ENCODE assay signal across 30 cellular contexts in genomic region chr16:88622866-88623265, GRCh38. TPM values are rescaled to one million over a fixed set of nuclear protein-coding genes. Genes with fewer than 3 reads are reported as not detected.
"Had no signal": no experiment of that assay in that cellular context is flagged by ENCODE, and none has a peak within 500 bp of the region (broad histone marks: within the 10 kb centered on the region; RNA-seq: fewer than 3 reads in every experiment).

No MANE protein-coding gene starts in this region.

- H3K4me1 Mint-ChIP-seq: WTC11 had no signal

- H3K9me3 Mint-ChIP-seq: activated naive CD4-positive, alpha-beta T cell treated with anti-CD3 and anti-CD28 coated beads, Interleukin-2, amount 50 U/mL, for 24 hours; activated T-cell treated with anti-CD3 and anti-CD28 coated beads, Interleukin-2, amount 50 U/mL, for 72 hours; WTC11 had no signal

- H3K27me3 Mint-ChIP-seq: activated naive CD4-positive, alpha-beta T cell treated with anti-CD3 and anti-CD28 coated beads, Interleukin-2, amount 50 U/mL, for 24 hours had no signal

- H3K27ac Mint-ChIP-seq: activated naive CD4-positive, alpha-beta T cell treated with anti-CD3 and anti-CD28 coated beads, Interleukin-2, amount 50 U/mL, for 24 hours; activated T-cell treated with anti-CD3 and anti-CD28 coated beads, Interleukin-2, amount 50 U/mL, for 72 hours; WTC11 had no signal

- ATAC-seq: activated T-cell treated with anti-CD3 and anti-CD28 coated beads, Interleukin-2, amount 50 U/mL, for 72 hours; left colon; upper lobe of right lung; WTC11 had no signal

- H3K9me3 ChIP-seq: adrenal gland, ascending aorta, esophagus muscularis mucosa, sigmoid colon, thyroid gland, upper lobe of right lung had no signal

- H3K4me3 Mint-ChIP-seq: activated naive CD4-positive, alpha-beta T cell treated with anti-CD3 and anti-CD28 coated beads, Interleukin-2, amount 50 U/mL, for 24 hours; activated T-cell treated with anti-CD3 and anti-CD28 coated beads, Interleukin-2, amount 50 U/mL, for 72 hours; WTC11 had no signal

- DNase-seq: activated CD4-positive, alpha-beta T cell treated with anti-CD3 and anti-CD28 coated beads, Interleukin-2, amount 50 U/mL, for 48 hours; activated effector memory CD4-positive, alpha-beta T cell treated with anti-CD3 and anti-CD28 coated beads, Interleukin-2, amount 50 U/mL, for 16 hours; activated T-cell treated with anti-CD3 and anti-CD28 coated beads, Interleukin-2, amount 50 U/mL, for 72 hours; adrenal gland; brain microvascular endothelial cell; central memory CD4-positive, alpha-beta T cell; effector memory CD4-positive, alpha-beta T cell; glutamatergic neuron; hippocampal formation; islet precursor cell; left colon; mesenchymal stem cell; retina; sigmoid colon; stimulated activated CD4-positive, alpha-beta T cell treated with anti-CD3 and anti-CD28 coated beads, Interleukin-15, amount 100 ng/mL, for 24 hours; stimulated activated naive CD4-positive, alpha-beta T cell; T-helper 1 cell; T-helper 9 cell; thyroid gland; upper lobe of right lung had no signal

RNA-seq across cellular contexts. Expression of gene IL17C, which starts 15.5 kb away (rescaled TPM):
- total RNA-seq: adrenal gland, ascending aorta, dermis microvascular lymphatic vessel endothelial cell, esophagus muscularis mucosa, frontal cortex, left colon, myocyte, omental fat pad, sigmoid colon, smooth muscle cell, subcutaneous adipose tissue, thyroid gland, upper lobe of right lung had no signal
